Comparison of ENCODE assay signal across 7 cellular contexts in the genomic region with DNA sequence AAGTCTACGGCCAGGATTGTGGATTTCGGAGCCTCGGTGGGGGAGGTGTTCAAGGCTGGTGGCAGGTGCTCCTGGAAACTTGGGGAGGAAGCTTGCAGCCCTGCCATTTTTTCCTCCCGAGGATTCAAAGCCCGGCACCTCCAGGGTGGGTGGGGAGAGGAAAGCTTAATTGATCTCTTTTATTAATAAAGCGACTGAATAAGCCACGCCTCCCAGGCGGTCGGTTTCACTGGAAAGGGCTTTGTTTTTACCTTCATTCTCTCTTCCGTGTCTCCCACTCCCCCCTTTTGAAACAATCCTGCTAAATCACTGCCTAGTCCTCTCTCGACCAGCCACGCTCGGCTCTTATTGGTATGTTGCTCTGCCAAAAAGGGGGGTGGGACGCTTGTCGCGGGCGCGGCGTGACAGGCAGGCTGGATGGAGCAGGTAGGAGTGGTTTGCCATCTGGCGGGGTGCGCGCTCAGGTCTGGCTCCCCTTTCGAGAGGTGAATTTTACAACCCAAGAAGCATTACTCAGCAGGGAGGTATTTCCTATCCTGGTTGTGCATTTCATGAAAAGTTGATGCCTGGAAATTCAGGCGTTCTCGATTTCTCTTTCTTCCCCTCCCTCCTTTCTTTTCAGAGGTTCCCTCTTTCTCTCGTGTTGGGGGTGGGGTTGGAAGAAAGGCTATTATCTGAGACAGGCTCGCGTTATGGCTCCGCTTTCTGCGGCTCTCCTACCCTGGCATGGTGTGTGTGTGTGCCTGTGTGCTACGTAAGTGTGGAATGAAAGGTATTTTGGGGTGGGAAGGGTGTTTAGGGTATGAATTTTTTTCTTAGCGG. TPM values are rescaled to one million over a fixed set of nuclear protein-coding genes. Genes with fewer than 3 reads are reported as not detected.
A peak's percentile ranks its signal among the peaks of the same experiment; 100 is the strongest.
DNase-seq lines count a peak whose midpoint lies in the region; ATAC-seq and TF ChIP-seq lines count a peak whose summit lies in the region.

No MANE protein-coding gene starts in this region.

- H3K27ac ChIP-seq in endodermal cell (ENCODE audit: low read depth, low read length) (peak overlapping the region; percentile 70), mucosa of rectum (ENCODE audit: low read depth in 2 of 2, low read length in 2 of 2) (peak overlapping the region; percentile 85 to 86)

- peak overlapping the region; percentile 98 for H3K4me3 Mint-ChIP-seq in endodermal cell

- H3K27ac Mint-ChIP-seq in endodermal cell = peak overlapping the region; percentile 99

- H3K27me3 Mint-ChIP-seq in endodermal cell (ENCODE audit: insufficient read depth) = peaks cover 11% of the 10 kb centered on the region

- no peaks in the 10 kb centered on the region for H3K9me3 Mint-ChIP-seq in endodermal cell

- H3K4me1 ChIP-seq in endodermal cell (ENCODE audit: control insufficient read depth, insufficient read depth, low read length) (peaks cover 8% of the 10 kb centered on the region), mucosa of rectum (ENCODE audit: control insufficient read depth in 2 of 2, insufficient read depth in 2 of 2, low read length in 2 of 2) (peaks cover 13 to 16% of the 10 kb centered on the region in 2 donors)

- H3K9me3 ChIP-seq in endodermal cell (ENCODE audit: control insufficient read depth, low read length) (no peaks in the 10 kb centered on the region), mucosa of rectum (ENCODE audit: control insufficient read depth in 2 of 2, low read length in 2 of 2) (no peaks in the 10 kb centered on the region)

- peak overlapping the region; percentile 90 for H3K4me3 ChIP-seq in endodermal cell (ENCODE audit: low read length)
- H3K4me3 ChIP-seq in mucosa of rectum (ENCODE audit: low read length in 2 of 2) = peak overlapping the region; percentile 76 to 89

- TF ChIP-seq CTCF in endodermal cell (conservative IDR thresholded peaks at IDR 0.05) = no peak

- H3K27me3 ChIP-seq in endodermal cell (ENCODE audit: control insufficient read depth, insufficient read depth, low read length, poor library complexity, severe bottlenecking) (peaks cover 5% of the 10 kb centered on the region), mucosa of rectum (ENCODE audit: control insufficient read depth in 2 of 2, insufficient read depth in 2 of 2, low read length in 2 of 2) (no peaks in the 10 kb centered on the region)

- peak; percentile 14 for DNase-seq in GM19240 (ENCODE audit: insufficient read length, low spot score)
- DNase-seq in NCI-H2227 treated with DMSO at 0.1 percent for 48 hours (lab: John Stamatoyannopoulos, UW) = peak; percentile 83
- DNase-seq in activated CD8-positive, alpha-beta memory T cell treated with anti-CD3 and anti-CD28 coated beads for 24 hours = peak; percentile 68
- DNase-seq in endodermal cell = peak; percentile 90
- DNase-seq in superior temporal gyrus (ENCODE audit: extremely low spot score) = peak; percentile 56

- H3K36me3 ChIP-seq in endodermal cell (ENCODE audit: control insufficient read depth, insufficient read depth, low read length) = no peaks in the 10 kb centered on the region
- no peaks in the 10 kb centered on the region for H3K36me3 ChIP-seq in mucosa of rectum (ENCODE audit: control insufficient read depth in 2 of 2, insufficient read depth in 2 of 2, low read length in 2 of 2)

- H3K36me3 Mint-ChIP-seq in endodermal cell (ENCODE audit: low read depth) = no peaks in the 10 kb centered on the region

- WGBS in endodermal cell (ENCODE audit: insufficient coverage in 1 of 2, insufficient read length in 1 of 2), 2 experiments = 0% methylated on average over 5 to 31 of the region's 32 CpGs

- H3K4me1 Mint-ChIP-seq in endodermal cell = peaks cover 41% of the 10 kb centered on the region

- no peak for ATAC-seq in HG03196 (IDR thresholded peaks at IDR 0.05; ENCODE audit: unreplicated experiment)

- H3K9ac ChIP-seq in endodermal cell (ENCODE audit: extremely low read depth, low read length, poor library complexity, severe bottlenecking) (peak overlapping the region; percentile 88), mucosa of rectum (ENCODE audit: low read depth in 1 of 2, low read length in 2 of 2) (peak overlapping the region; percentile 71 to 72)

RNA-seq across cellular contexts. Expression of a gene that starts 1.4 kb away (rescaled TPM):
- total RNA-seq in endodermal cell = 10 to 100 TPM; 70.5 to 75.3 TPM
- polyA plus RNA-seq in endodermal cell (2013, experiment 1 of 2) = 43.2 TPM
- polyA plus RNA-seq in endodermal cell (2013, experiment 2 of 2) = 35.7 TPM

Comparison
In these comparisons a context has a peak if more than half of its experiments do, and no peak if none do; other contexts are left out.
1. DNase-seq: peak in every context shown above with its lines; median percentile 90 in endodermal cell; 83 in NCI-H2227 treated with DMSO at 0.1 percent for 48 hours; 68 in activated CD8-positive, alpha-beta memory T cell treated with anti-CD3 and anti-CD28 coated beads for 24 hours; 56 in superior temporal gyrus; 14 in GM19240.